In genomic region chr7:98119257-98119918, GRCh38 we compare ENCODE assay signal across 10 cellular contexts. TPM values are rescaled to one million over a fixed set of nuclear protein-coding genes. Genes with fewer than 3 reads are reported as not detected.
A peak's percentile ranks its signal among the peaks of the same experiment; 100 is the strongest.
DNase-seq lines count a peak whose midpoint lies in the region; ATAC-seq and TF ChIP-seq lines count a peak whose summit lies in the region.
"Had no signal": no experiment of that assay in that cellular context is flagged by ENCODE, and none has a peak within 500 bp of the region (broad histone marks: within the 10 kb centered on the region; RNA-seq: fewer than 3 reads in every experiment).

No MANE protein-coding gene starts in this region.

- H3K27ac ChIP-seq in HCT116 (ENCODE audit: low read depth, low read length) (peak overlapping the region; percentile 25; the same call in 1 of the 2 replicates), RWPE1 (peak overlapping the region; percentile 68), foreskin keratinocyte (peak overlapping the region; percentile 48)
- H3K27ac ChIP-seq: dorsolateral prefrontal cortex, vagina had no signal

- DNase-seq in HCT116 (ENCODE audit: low read depth, low spot score) (no peak), RWPE1 (ENCODE audit: low spot score) (peak; percentile 86), foreskin keratinocyte (peak; percentile 77 to 86), stromal cell of bone marrow (ENCODE audit: low read depth) (peak; percentile 27), GOT3 (lab: John Stamatoyannopoulos, UW) (no peak), islet precursor cell (no peak)
- DNase-seq: activated CD8-positive, alpha-beta T cell treated with anti-CD3 and anti-CD28 coated beads for 36 hours; dorsolateral prefrontal cortex had no signal

- intact Hi-C loops in HCT116 (cut with micrococcal nuclease), result no loop called here

- no TSS peak for BruUV-seq in HCT116 (replicated peaks; lab: Mats Ljungman, UMichigan)

- no peak overlapping the region for H3K4me3 ChIP-seq in HCT116 (replicated peaks in 1 of 2; ENCODE audit: low read depth in 1 of 2, low read length in 2 of 2)
- H3K4me3 ChIP-seq: dorsolateral prefrontal cortex, vagina had no signal

- H3K79me2 ChIP-seq in HCT116 (ENCODE audit: insufficient read depth, low read length), result peaks cover 66% of the 10 kb centered on the region

- no peaks in the 10 kb centered on the region; the same call in 1 of the 2 replicates for H4K20me1 ChIP-seq in HCT116 (ENCODE audit: insufficient read depth)

- H3K4me2 ChIP-seq in HCT116 (ENCODE audit: low read length), result peak overlapping the region; percentile 10

- peak; percentile 74 for ATAC-seq in HCT116
- peak; percentile 96 for ATAC-seq in foreskin keratinocyte
- ATAC-seq in GM21381 (IDR thresholded peaks at IDR 0.05; ENCODE audit: unreplicated experiment), result no peak
- ATAC-seq: activated CD8-positive, alpha-beta T cell treated with anti-CD3 and anti-CD28 coated beads for 36 hours had no signal

- POLR2A ChIA-PET in HCT116 (lab: Charles Lee), result no interaction called here
- POLR2A ChIA-PET in RWPE1 (lab: Yijun Ruan, JAX; ENCODE audit: low non-redundant PET), result no interaction called here

- H3K9me2 ChIP-seq in HCT116 (ENCODE audit: insufficient read depth), result no peaks in the 10 kb centered on the region

- no peak for TF ChIP-seq CTCF in HCT116 (IDR thresholded peaks at IDR 0.05 in 2 of 3, conservative IDR thresholded peaks at IDR 0.05 in 1 of 3; ENCODE audit: borderline replicate concordance in 1 of 3, insufficient read depth in 1 of 3, low read depth in 2 of 3, low read length in 2 of 3)
- TF ChIP-seq CTCF in RWPE1 (conservative IDR thresholded peaks at IDR 0.05; ENCODE audit: low read depth), result no peak
- no peak for TF ChIP-seq CTCF in foreskin keratinocyte (conservative IDR thresholded peaks at IDR 0.05)

- H3K36me3 ChIP-seq in HCT116 (ENCODE audit: control insufficient read depth in 1 of 2, insufficient read depth in 2 of 2, low read length in 2 of 2), result no peaks in the 10 kb centered on the region
- H3K36me3 ChIP-seq: vagina had no signal

- H3K9me3 ChIP-seq in HCT116 (ENCODE audit: control insufficient read depth in 1 of 2, insufficient read depth in 1 of 2, low read depth in 1 of 2, low read length in 2 of 2), result no peaks in the 10 kb centered on the region
- H3K9me3 ChIP-seq: vagina had no signal

- H2AFZ ChIP-seq in HCT116 (ENCODE audit: low read depth, low read length, poor library complexity, severe bottlenecking), result no peak overlapping the region

- H3K9ac ChIP-seq in HCT116 (ENCODE audit: low read length), result no peak overlapping the region

- H3K27me3 ChIP-seq in HCT116 (ENCODE audit: insufficient read depth, low read length) (no peaks in the 10 kb centered on the region), foreskin keratinocyte (no peaks in the 10 kb centered on the region)
- H3K27me3 ChIP-seq: dorsolateral prefrontal cortex, vagina had no signal

- RAD21 ChIA-PET in HCT116 (lab: Charles Lee; ENCODE audit: low non-redundant PET in 1 of 2, low total read pairs in 2 of 2, uncharacterized antibody in 2 of 2, unreplicated experiment in 2 of 2), result no interaction called here

- TF ChIP-seq POLR2A in HCT116 (IDR thresholded peaks at IDR 0.05; ENCODE audit: borderline replicate concordance, extremely low read depth, insufficient read depth, insufficient read length), result no peak

- H3K4me1 ChIP-seq in HCT116 (ENCODE audit: control insufficient read depth in 1 of 2, insufficient read depth in 2 of 2, low read length in 2 of 2) (peaks cover 6 to 21% of the 10 kb centered on the region in 2 experiments), foreskin keratinocyte (peaks cover 18% of the 10 kb centered on the region)
- H3K4me1 ChIP-seq: vagina had no signal

- CTCF ChIA-PET in HCT116 (lab: Charles Lee), result interaction anchor here (0.8 to 1.5 kb wide), 3 partner anchors 47 to 98 kb away, joined by 3 to 7 read pairs (median 4); no protein-coding TSS in a partner anchor
- CTCF ChIA-PET in RWPE1 (lab: Yijun Ruan, JAX), result interaction anchor here (0.6 to 1.9 kb wide), 2 partner anchors 89 to 98 kb away, joined by 4 to 12 read pairs; no protein-coding TSS in a partner anchor

- no peak for TF ChIP-seq RAD21 in HCT116 (IDR thresholded peaks at IDR 0.05; ENCODE audit: low read depth)

TF ChIP-seq in HCT116, 20 proteins besides CTCF, POLR2A, EP300 and RAD21:
- no peak for TF ChIP-seq EZH2phosphoT487 (IDR thresholded peaks at IDR 0.05; ENCODE audit: borderline replicate concordance)
- TF ChIP-seq EZH2 (IDR thresholded peaks at IDR 0.05), result no peak
- no peak for TF ChIP-seq CEBPB (IDR thresholded peaks at IDR 0.05; ENCODE audit: low read depth)
- TF ChIP-seq ZFX (IDR thresholded peaks at IDR 0.05), result no peak
- TF ChIP-seq SIN3A (IDR thresholded peaks at IDR 0.05; ENCODE audit: low read depth), result no peak
- TF ChIP-seq REST (IDR thresholded peaks at IDR 0.05; ENCODE audit: low read depth), result no peak
- no peak for TF ChIP-seq ATF3 (IDR thresholded peaks at IDR 0.05)
- no peak for TF ChIP-seq ELF1 (IDR thresholded peaks at IDR 0.05; ENCODE audit: borderline replicate concordance, low read depth)
- TF ChIP-seq SRF (IDR thresholded peaks at IDR 0.05; ENCODE audit: low read depth), result no peak
- TF ChIP-seq POLR2AphosphoS5 (IDR thresholded peaks at IDR 0.05; ENCODE audit: low read depth, low read length), result no peak
- no peak for TF ChIP-seq ZBTB33 (IDR thresholded peaks at IDR 0.05; ENCODE audit: extremely low read depth, insufficient replicate concordance, low read length)
- TF ChIP-seq MAX (IDR thresholded peaks at IDR 0.05), result no peak; the same call in 1 of the 2 replicates

RNA-seq across cellular contexts. Expression of gene LMTK2, which starts 12.7 kb away (rescaled TPM):
- 17.8 TPM for total RNA-seq in HCT116 (2021; ENCODE audit: unreplicated experiment)
- polyA plus RNA-seq in HCT116 (2012), result 6.3 and 6.5 TPM in 2 replicates
- total RNA-seq in foreskin keratinocyte, result 13.8 and 14.2 TPM in 2 replicates
- polyA plus RNA-seq in foreskin keratinocyte, result 2.2 and 2.7 TPM in 2 replicates

Comparison
In these comparisons a context has a peak if more than half of its experiments do, and no peak if none do; other contexts are left out.
1. DNase-seq: peak in RWPE1 (single experiment), foreskin keratinocyte (2 of 2) and stromal cell of bone marrow (single experiment); none in HCT116 (single experiment), GOT3 (single experiment) and islet precursor cell (single experiment).
2. Peak in every context shown above with its lines, with median percentiles within 50 percentile points of each other: H3K27ac ChIP-seq.